Comparison of ENCODE assay signal across 1 cellular context in genomic region chr6:44166591-44167184, GRCh38.
TF ChIP-seq lines count a peak whose summit lies in the region.

No MANE protein-coding gene starts in this region.

TF ChIP-seq in IMR-90, 13 proteins besides CTCF, POLR2A, EP300 and RAD21:
- TF ChIP-seq, protein P1, sequence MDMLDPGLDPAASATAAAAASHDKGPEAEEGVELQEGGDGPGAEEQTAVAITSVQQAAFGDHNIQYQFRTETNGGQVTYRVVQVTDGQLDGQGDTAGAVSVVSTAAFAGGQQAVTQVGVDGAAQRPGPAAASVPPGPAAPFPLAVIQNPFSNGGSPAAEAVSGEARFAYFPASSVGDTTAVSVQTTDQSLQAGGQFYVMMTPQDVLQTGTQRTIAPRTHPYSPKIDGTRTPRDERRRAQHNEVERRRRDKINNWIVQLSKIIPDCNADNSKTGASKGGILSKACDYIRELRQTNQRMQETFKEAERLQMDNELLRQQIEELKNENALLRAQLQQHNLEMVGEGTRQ (IDR thresholded peaks at IDR 0.05; ENCODE audit: low read depth, low read length): no peak
